In the genomic region with DNA sequence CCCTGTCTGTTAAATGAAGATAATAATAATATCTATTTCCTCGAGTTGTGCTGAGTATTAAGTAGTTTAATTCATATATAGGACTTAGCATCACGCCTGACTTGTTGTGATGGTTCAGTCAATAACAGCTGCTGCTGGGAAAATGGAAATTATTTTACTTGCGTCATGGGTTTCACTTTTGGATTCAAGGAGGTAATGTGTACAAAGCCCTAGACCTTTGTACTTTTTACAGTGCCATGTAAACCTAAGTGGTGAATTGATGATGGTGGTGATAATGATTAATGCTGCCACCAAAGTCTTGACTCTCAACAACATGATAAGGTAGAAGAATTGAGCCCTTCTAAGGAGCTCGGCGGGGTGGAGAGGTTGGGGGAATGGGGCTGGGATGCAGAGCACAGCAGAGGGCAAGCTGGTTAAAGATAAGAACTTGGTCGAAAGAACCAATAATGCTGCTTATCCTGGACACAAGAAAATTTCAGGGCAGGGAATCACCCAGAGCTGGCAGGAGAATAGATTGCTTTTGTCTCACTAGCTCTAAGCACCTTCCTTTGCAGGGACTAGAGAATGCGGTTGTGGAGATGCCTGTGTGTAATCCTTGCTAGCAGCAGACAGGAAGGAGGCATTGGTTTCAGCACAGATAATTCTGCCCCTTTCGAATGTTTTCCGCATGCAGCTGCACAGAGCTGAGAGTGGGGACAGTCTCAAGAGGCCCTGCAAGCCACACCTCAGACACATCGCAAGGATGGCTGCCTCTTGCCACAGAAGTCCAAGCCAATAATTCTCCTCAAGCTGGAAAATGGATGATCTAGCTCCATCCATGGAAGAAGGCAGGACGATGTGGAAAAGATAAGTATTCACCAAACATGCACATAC, we compare ENCODE assay signal across 17 cellular contexts.
"Had no signal": no experiment of that assay in that cellular context is flagged by ENCODE, and none has a peak within 500 bp of the region (broad histone marks: within the 10 kb centered on the region; RNA-seq: fewer than 3 reads in every experiment).

No MANE protein-coding gene starts in this region.

- H3K4me1 ChIP-seq: ascending aorta, gastrocnemius medialis, heart left ventricle, left ventricle myocardium inferior had no signal

- H3K4me1 Mint-ChIP-seq: activated naive CD8-positive, alpha-beta T cell treated with anti-CD3 and anti-CD28 coated beads, Interleukin-2, amount 50 U/mL, for 24 hours; activated T-helper 17 cell treated with anti-CD3 and anti-CD28 coated beads, Interleukin-2, amount 50 U/mL, for 72 hours; memory B cell; nephron progenitor cell; stimulated activated effector memory CD8-positive, alpha-beta T cell treated with anti-CD3 and anti-CD28 coated beads, Interleukin-12 subunit alpha, Interleukin-12 subunit beta, amount 100 ng/mL, for 72 hours had no signal

- H3K4me3 ChIP-seq: ascending aorta, gastrocnemius medialis, heart left ventricle, left ventricle myocardium inferior, thoracic aorta had no signal

- ATAC-seq: activated naive CD8-positive, alpha-beta T cell treated with anti-CD3 and anti-CD28 coated beads, Interleukin-2, amount 50 U/mL, for 24 hours; activated T-helper 17 cell treated with anti-CD3 and anti-CD28 coated beads, Interleukin-2, amount 50 U/mL, for 72 hours; gastrocnemius medialis; stimulated activated effector memory CD8-positive, alpha-beta T cell treated with anti-CD3 and anti-CD28 coated beads, Interleukin-12 subunit alpha, Interleukin-12 subunit beta, amount 100 ng/mL, for 72 hours had no signal

- H3K36me3 Mint-ChIP-seq: memory B cell; stimulated activated effector memory CD8-positive, alpha-beta T cell treated with anti-CD3 and anti-CD28 coated beads, Interleukin-12 subunit alpha, Interleukin-12 subunit beta, amount 100 ng/mL, for 72 hours had no signal

- H3K27me3 Mint-ChIP-seq: activated naive CD8-positive, alpha-beta T cell treated with anti-CD3 and anti-CD28 coated beads, Interleukin-2, amount 50 U/mL, for 24 hours; activated T-helper 17 cell treated with anti-CD3 and anti-CD28 coated beads, Interleukin-2, amount 50 U/mL, for 72 hours; memory B cell had no signal

- H3K9me3 ChIP-seq: ascending aorta, gastrocnemius medialis, left ventricle myocardium inferior, thoracic aorta had no signal

- H3K27ac ChIP-seq: ascending aorta, gastrocnemius medialis, heart left ventricle, left ventricle myocardium inferior, thoracic aorta had no signal

- H3K4me3 Mint-ChIP-seq: activated naive CD8-positive, alpha-beta T cell treated with anti-CD3 and anti-CD28 coated beads, Interleukin-2, amount 50 U/mL, for 24 hours; activated T-helper 17 cell treated with anti-CD3 and anti-CD28 coated beads, Interleukin-2, amount 50 U/mL, for 72 hours; memory B cell; nephron progenitor cell; stimulated activated effector memory CD8-positive, alpha-beta T cell treated with anti-CD3 and anti-CD28 coated beads, Interleukin-12 subunit alpha, Interleukin-12 subunit beta, amount 100 ng/mL, for 72 hours had no signal

- DNase-seq: activated CD4-positive, alpha-beta T cell treated with anti-CD3 and anti-CD28 coated beads, Interleukin-2, amount 50 U/mL, for 48 hours; activated CD4-positive, CD25-positive, alpha-beta regulatory T cell treated with anti-CD3 and anti-CD28 coated beads, Interleukin-2, amount 50 U/mL, for 72 hours; activated naive CD4-positive, alpha-beta T cell treated with Interleukin-2 at 50 U/mL for 16 hours; activated naive CD8-positive, alpha-beta T cell treated with anti-CD3 and anti-CD28 coated beads, Interleukin-2, amount 50 U/mL, for 24 hours; dermis blood vessel endothelial cell; erythroblast; gastrocnemius medialis; heart left ventricle; left ventricle myocardium inferior; nephron progenitor cell; stimulated activated CD4-positive, alpha-beta T cell treated with anti-CD3 and anti-CD28 coated beads, Interleukin-12 subunit alpha, Interleukin-12 subunit beta, amount 100 ng/mL, for 4 hours; stimulated activated CD4-positive, alpha-beta T cell treated with anti-CD3 and anti-CD28 coated beads, Interleukin-2, amount 100 ng/mL, for 24 hours had no signal

- H3K36me3 ChIP-seq: ascending aorta, gastrocnemius medialis, heart left ventricle, left ventricle myocardium inferior, thoracic aorta had no signal

- H3K9me3 Mint-ChIP-seq: nephron progenitor cell had no signal

- H3K27ac Mint-ChIP-seq: activated naive CD8-positive, alpha-beta T cell treated with anti-CD3 and anti-CD28 coated beads, Interleukin-2, amount 50 U/mL, for 24 hours; activated T-helper 17 cell treated with anti-CD3 and anti-CD28 coated beads, Interleukin-2, amount 50 U/mL, for 72 hours; memory B cell; nephron progenitor cell; stimulated activated effector memory CD8-positive, alpha-beta T cell treated with anti-CD3 and anti-CD28 coated beads, Interleukin-12 subunit alpha, Interleukin-12 subunit beta, amount 100 ng/mL, for 72 hours had no signal

- H3K27me3 ChIP-seq: ascending aorta, gastrocnemius medialis, heart left ventricle had no signal
